Comparison of ENCODE assay signal across 24 cellular contexts in genomic region chr12:116196226-116196625, GRCh38.
DNase-seq lines count a peak whose midpoint lies in the region; ATAC-seq, FAIRE-seq and TF ChIP-seq lines count a peak whose summit lies in the region.
"Had no signal": no experiment of that assay in that cellular context is flagged by ENCODE, and none has a peak within 500 bp of the region (broad histone marks: within the 10 kb centered on the region; RNA-seq: fewer than 3 reads in every experiment).

No MANE protein-coding gene starts in this region.

- in situ Hi-C loops in GM13976 (cut with MboI; ENCODE audit: low sequenced_read_pairs, unreplicated experiment) = no loop called here

- H3K27ac Mint-ChIP-seq in T-helper 17 cell (peak overlapping the region; percentile 4), memory B cell (peak overlapping the region; percentile 93), endothelial cell (ENCODE audit: unreplicated experiment) (no peak overlapping the region)
- no peak overlapping the region for H3K27ac Mint-ChIP-seq in activated CD8-positive, alpha-beta memory T cell treated with anti-CD3 and anti-CD28 coated beads, Interleukin-2, amount 10 ng/mL, durations not matched to agents 7 days and 5 days
- H3K27ac Mint-ChIP-seq: activated naive CD8-positive, alpha-beta T cell treated with anti-CD3 and anti-CD28 coated beads, Interleukin-2, amount 10 ng/mL, durations not matched to agents 7 days and 5 days; activated T-helper 2 cell treated with anti-CD3 and anti-CD28 coated beads, Interferon-gamma antibody, Interleukin-2, Interleukin-4, amounts not matched to agents 10 μg/mL and 5 μg/mL and 100 μg/mL, durations not matched to agents 14 hours and 24 hours and 36 hours; brain; nephron had no signal

- no peak for TF ChIP-seq EP300 in A549 (IDR thresholded peaks at IDR 0.05)

- POLR2A ChIA-PET in A549 (lab: Yijun Ruan, JAX) = no interaction called here

- H3K4me1 ChIP-seq in A549 = peaks cover 53% of the 10 kb centered on the region

- CTCF ChIA-PET in A549 (lab: Yijun Ruan, JAX) = interaction anchor here (1.2 kb wide), 1 partner anchor 513 kb away, joined by 3 read pairs; no protein-coding TSS in a partner anchor
- CTCF ChIA-PET in activated CD8-positive, alpha-beta memory T cell treated with anti-CD3 and anti-CD28 coated beads, Interleukin-2, amount 10 ng/mL, durations not matched to agents 7 days and 5 days (lab: Charles Lee) = interaction anchor here (0.9 to 2.0 kb wide), 4 partner anchors 9 to 132 kb away, joined by 3 to 4 read pairs (median 4); no protein-coding TSS in a partner anchor

- H3K4me3 Mint-ChIP-seq in T-helper 17 cell = no peak overlapping the region
- peak overlapping the region; percentile 9 for H3K4me3 Mint-ChIP-seq in memory B cell
- H3K4me3 Mint-ChIP-seq in endothelial cell (ENCODE audit: unreplicated experiment) = no peak overlapping the region
- H3K4me3 Mint-ChIP-seq in activated CD8-positive, alpha-beta memory T cell treated with anti-CD3 and anti-CD28 coated beads, Interleukin-2, amount 10 ng/mL, durations not matched to agents 7 days and 5 days = no peak overlapping the region
- H3K4me3 Mint-ChIP-seq: brain; CD4-positive, alpha-beta memory T cell; nephron had no signal

- peak; percentile 54 for FAIRE-seq in A549 (lab: Jason Lieb, UNC)
- peak; percentile 54 for FAIRE-seq in GM12892 (lab: Jason Lieb, UNC)

- no peak overlapping the region for H3K4me3 ChIP-seq in A549
- H3K4me3 ChIP-seq: GM23248, heart right ventricle, tibial nerve had no signal

- no peak for DNase-seq in A549 (ENCODE audit: low read depth in 1 of 2, low spot score in 1 of 2)
- DNase-seq in GM12892 (ENCODE audit: insufficient read length) = no peak
- DNase-seq in T-helper 17 cell = no peak
- DNase-seq in memory B cell (ENCODE audit: low spot score in 2 of 2) = no peak
- no peak for DNase-seq in endothelial cell (ENCODE audit: low spot score)
- no peak for DNase-seq in NCI-H1048 (lab: John Stamatoyannopoulos, UW)
- no peak for DNase-seq in GM13976 (ENCODE audit: low spot score)
- no peak for DNase-seq in activated CD8-positive, alpha-beta memory T cell treated with anti-CD3 and anti-CD28 coated beads, Interleukin-2, amount 10 ng/mL, durations not matched to agents 7 days and 5 days
- DNase-seq: activated naive CD8-positive, alpha-beta T cell treated with anti-CD3 and anti-CD28 coated beads, Interleukin-2, amount 10 ng/mL, durations not matched to agents 7 days and 5 days; CD4-positive, alpha-beta memory T cell; DMS153; GF-D8; GM23248; heart right ventricle; mammary epithelial cell; NCI-H187 treated with DMSO at 0.1 percent for 48 hours; NCI-H446; posterior cingulate gyrus; stimulated activated CD4-positive, alpha-beta T cell treated with anti-CD3 and anti-CD28 coated beads, Interleukin-1b, Interleukin-23, amount 100 ng/mL, for 48 hours; stimulated activated naive CD4-positive, alpha-beta T cell treated with Interleukin-2 at 50 U/mL for 16 hours had no signal

- TF ChIP-seq RAD21 in A549 (conservative IDR thresholded peaks at IDR 0.05 in 1 of 2, IDR thresholded peaks at IDR 0.05 in 1 of 2) = no peak

- TF ChIP-seq POLR2A in A549 (IDR thresholded peaks at IDR 0.05; ENCODE audit: low read length) (no peak), GM12892 (IDR thresholded peaks at IDR 0.05; ENCODE audit: low read depth, low read length) (no peak)

- H3K4me2 ChIP-seq in A549 = no peak overlapping the region

- no peaks in the 10 kb centered on the region for H3K9me3 Mint-ChIP-seq in memory B cell
- H3K9me3 Mint-ChIP-seq in endothelial cell (ENCODE audit: unreplicated experiment) = no peaks in the 10 kb centered on the region
- no peaks in the 10 kb centered on the region for H3K9me3 Mint-ChIP-seq in activated CD8-positive, alpha-beta memory T cell treated with anti-CD3 and anti-CD28 coated beads, Interleukin-2, amount 10 ng/mL, durations not matched to agents 7 days and 5 days (ENCODE audit: low read depth)
- H3K9me3 Mint-ChIP-seq: activated naive CD8-positive, alpha-beta T cell treated with anti-CD3 and anti-CD28 coated beads, Interleukin-2, amount 10 ng/mL, durations not matched to agents 7 days and 5 days; activated T-helper 2 cell treated with anti-CD3 and anti-CD28 coated beads, Interferon-gamma antibody, Interleukin-2, Interleukin-4, amounts not matched to agents 10 μg/mL and 5 μg/mL and 100 μg/mL, durations not matched to agents 14 hours and 24 hours and 36 hours; brain; CD4-positive, alpha-beta memory T cell; nephron had no signal

- H3K36me3 Mint-ChIP-seq in T-helper 17 cell (ENCODE audit: low read depth) (no peaks in the 10 kb centered on the region), memory B cell (no peaks in the 10 kb centered on the region), endothelial cell (ENCODE audit: low read depth, unreplicated experiment) (no peaks in the 10 kb centered on the region)
- H3K36me3 Mint-ChIP-seq in activated CD8-positive, alpha-beta memory T cell treated with anti-CD3 and anti-CD28 coated beads, Interleukin-2, amount 10 ng/mL, durations not matched to agents 7 days and 5 days = peaks cover 4% of the 10 kb centered on the region
- H3K36me3 Mint-ChIP-seq: brain; CD4-positive, alpha-beta memory T cell had no signal

- H3K27me3 Mint-ChIP-seq in T-helper 17 cell (no peaks in the 10 kb centered on the region), memory B cell (no peaks in the 10 kb centered on the region), endothelial cell (ENCODE audit: unreplicated experiment) (peaks cover 2% of the 10 kb centered on the region)
- no peaks in the 10 kb centered on the region for H3K27me3 Mint-ChIP-seq in activated CD8-positive, alpha-beta memory T cell treated with anti-CD3 and anti-CD28 coated beads, Interleukin-2, amount 10 ng/mL, durations not matched to agents 7 days and 5 days
- H3K27me3 Mint-ChIP-seq: activated naive CD8-positive, alpha-beta T cell treated with anti-CD3 and anti-CD28 coated beads, Interleukin-2, amount 10 ng/mL, durations not matched to agents 7 days and 5 days; brain; CD4-positive, alpha-beta memory T cell had no signal

- TF ChIP-seq CTCF in A549 (IDR thresholded peaks at IDR 0.05) (no peak), endothelial cell (IDR thresholded peaks at IDR 0.05; ENCODE audit: unreplicated experiment) (no peak), GM13976 (IDR thresholded peaks at IDR 0.05; ENCODE audit: borderline replicate concordance, control extremely low read depth, extremely low read depth, insufficient read depth, missing control alignments) (no peak)

- ATAC-seq in A549 (no peak), T-helper 17 cell (no peak), memory B cell (ENCODE audit: low read depth) (no peak)
- ATAC-seq in activated CD8-positive, alpha-beta memory T cell treated with anti-CD3 and anti-CD28 coated beads, Interleukin-2, amount 10 ng/mL, durations not matched to agents 7 days and 5 days = no peak

- H3K9me3 ChIP-seq in A549 (no peaks in the 10 kb centered on the region), T-helper 17 cell (ENCODE audit: control insufficient read depth, low read length, poor library complexity, severe bottlenecking) (no peaks in the 10 kb centered on the region)
- H3K9me3 ChIP-seq: heart right ventricle, tibial nerve had no signal

- H3K4me1 Mint-ChIP-seq in T-helper 17 cell (peaks cover 45% of the 10 kb centered on the region), memory B cell (peaks cover 52% of the 10 kb centered on the region), endothelial cell (ENCODE audit: unreplicated experiment) (peaks cover 15% of the 10 kb centered on the region)
- H3K4me1 Mint-ChIP-seq in activated CD8-positive, alpha-beta memory T cell treated with anti-CD3 and anti-CD28 coated beads, Interleukin-2, amount 10 ng/mL, durations not matched to agents 7 days and 5 days = peaks cover 28% of the 10 kb centered on the region

- H3K27ac ChIP-seq in A549 = no peak overlapping the region
- H3K27ac ChIP-seq: GM23248, heart right ventricle, tibial nerve had no signal

- WGBS in A549 (ENCODE audit: missing lambda C conversion rate) = 76% methylated on average over 3 of the region's 3 CpGs

TF ChIP-seq in A549, 52 proteins besides CTCF, POLR2A, EP300 and RAD21:
- TF ChIP-seq ZSCAN20 (CRISPR knock-in tag; IDR thresholded peaks at IDR 0.05) = no peak
- TF ChIP-seq TFCP2L1 (CRISPR knock-in tag; IDR thresholded peaks at IDR 0.05) = no peak
- no peak for TF ChIP-seq FOSL2 (IDR thresholded peaks at IDR 0.05)
- no peak for TF ChIP-seq FOSL2 (CRISPR knock-in tag; IDR thresholded peaks at IDR 0.05)
- TF ChIP-seq MAZ (IDR thresholded peaks at IDR 0.05; ENCODE audit: borderline replicate concordance, low read depth, low read length) = no peak
- no peak for TF ChIP-seq SMC3 (IDR thresholded peaks at IDR 0.05)
- no peak for TF ChIP-seq HDAC2 (IDR thresholded peaks at IDR 0.05)
- no peak for TF ChIP-seq RFX5 (IDR thresholded peaks at IDR 0.05)
- TF ChIP-seq RCOR1 (IDR thresholded peaks at IDR 0.05; ENCODE audit: low read depth, low read length) = no peak
- no peak for TF ChIP-seq ZFP36 (IDR thresholded peaks at IDR 0.05; ENCODE audit: borderline replicate concordance, partially characterized antibody)
- TF ChIP-seq ELK1 (IDR thresholded peaks at IDR 0.05; ENCODE audit: low read depth, low read length) = no peak
- TF ChIP-seq NR3C1 (IDR thresholded peaks at IDR 0.05) = no peak
- no peak for TF ChIP-seq CEBPB (IDR thresholded peaks at IDR 0.05)

Comparison
In these comparisons a context has a peak if more than half of its experiments do, and no peak if none do; other contexts are left out.
1. H3K27ac Mint-ChIP-seq: peak in T-helper 17 cell (single experiment) and memory B cell (single experiment); none in endothelial cell (single experiment) and activated CD8-positive, alpha-beta memory T cell treated with anti-CD3 and anti-CD28 coated beads, Interleukin-2, amount 10 ng/mL, durations not matched to agents 7 days and 5 days (single experiment).